Comparison of ENCODE assay signal across 8 cellular contexts in genomic region chr9:72362118-72362531, GRCh38. TPM values are rescaled to one million over a fixed set of nuclear protein-coding genes. Genes with fewer than 3 reads are reported as not detected.
DNase-seq lines count a peak whose midpoint lies in the region; ATAC-seq and TF ChIP-seq lines count a peak whose summit lies in the region.

No MANE protein-coding gene starts in this region.

- H4K20me1 ChIP-seq in Loucy (ENCODE audit: insufficient read depth, low read length, poor library complexity, severe bottlenecking): peaks cover 75% of the 10 kb centered on the region

- H3K9me2 ChIP-seq in Loucy (replicated peaks; ENCODE audit: low read depth, low read length): no peaks in the 10 kb centered on the region

- H3K9me3 ChIP-seq in Loucy (ENCODE audit: insufficient read depth, low read depth, low read length): no peaks in the 10 kb centered on the region
- H3K9me3 ChIP-seq in naive thymus-derived CD4-positive, alpha-beta T cell (ENCODE audit: control insufficient read depth in 2 of 3, low read length in 3 of 3): no peaks in the 10 kb centered on the region

- H3K4me3 Mint-ChIP-seq in naive thymus-derived CD4-positive, alpha-beta T cell: peak overlapping the region; percentile 89 to 99 (median 96)

- H3K9ac ChIP-seq in Loucy (ENCODE audit: low read depth, low read length, poor library complexity, severe bottlenecking): peak overlapping the region; percentile 92

- H3K36me3 Mint-ChIP-seq in naive thymus-derived CD4-positive, alpha-beta T cell: peaks cover 0 to 21% (median 9%) of the 10 kb centered on the region in 5 donors

- no peak for ATAC-seq in naive thymus-derived CD4-positive, alpha-beta T cell
- no peak for ATAC-seq in GM21529 (IDR thresholded peaks at IDR 0.05; ENCODE audit: unreplicated experiment)

- H3K4me2 ChIP-seq in Loucy (ENCODE audit: low read depth, low read length, poor library complexity, severe bottlenecking): peak overlapping the region; percentile 99

- intact Hi-C loops in naive thymus-derived CD4-positive, alpha-beta T cell (cut with micrococcal nuclease): loop anchor here (2.0 to 10.0 kb wide), 5 partner anchors 60 to 1950 kb away; partner anchors contain the start of gene KLF9 (in 1 of the 2)

- CTCF ChIA-PET in BJ (lab: Yijun Ruan, JAX): interaction anchor here (0.9 to 3.1 kb wide), 7 partner anchors 59 to 461 kb away, joined by 3 to 18 read pairs (median 5); no protein-coding TSS in a partner anchor
- CTCF ChIA-PET in naive thymus-derived CD4-positive, alpha-beta T cell (lab: Charles Lee): interaction anchor here (1.2 to 1.5 kb wide), 3 partner anchors 10 to 230 kb away, joined by 4 to 7 read pairs (median 4); no protein-coding TSS in a partner anchor

- H3K36me3 ChIP-seq in BJ (ENCODE audit: control insufficient read depth, insufficient read depth, low read length) (peaks cover 9% of the 10 kb centered on the region; the same call in 1 of the 2 replicates), Loucy (ENCODE audit: insufficient read depth, low read length) (peaks cover 43% of the 10 kb centered on the region)
- peaks cover 0 to 18% (median 0%) of the 10 kb centered on the region in 3 experiments for H3K36me3 ChIP-seq in naive thymus-derived CD4-positive, alpha-beta T cell (ENCODE audit: control insufficient read depth in 2 of 3, insufficient read depth in 3 of 3, low read length in 3 of 3)

- TF ChIP-seq CTCF in BJ (IDR thresholded peaks at IDR 0.05; ENCODE audit: insufficient read depth, low read depth, low read length) (no peak), Loucy (conservative IDR thresholded peaks at IDR 0.05; ENCODE audit: low read length) (no peak)

- peak overlapping the region; percentile 91 for H3K4me3 ChIP-seq in BJ (ENCODE audit: low read depth, low read length)
- H3K4me3 ChIP-seq in Loucy (ENCODE audit: low read length, poor library complexity, severe bottlenecking): peak overlapping the region; percentile 90
- peak overlapping the region; percentile 89 for H3K4me3 ChIP-seq in naive thymus-derived CD4-positive, alpha-beta T cell (ENCODE audit: low read length)

- H3K27ac Mint-ChIP-seq in naive thymus-derived CD4-positive, alpha-beta T cell: peak overlapping the region; percentile 83 to 99 (median 92)

- DNase-seq in BJ (ENCODE audit: low read depth) (no peak), dermis blood vessel endothelial cell (peak; percentile 20), NCI-H526 treated with DMSO at 0.1 percent for 48 hours (lab: John Stamatoyannopoulos, UW) (no peak), occipital lobe (lab: John Stamatoyannopoulos, UW) (no peak), NCI-H82 (lab: John Stamatoyannopoulos, UW) (no peak)
- no peak for DNase-seq in naive thymus-derived CD4-positive, alpha-beta T cell

- no peak overlapping the region for H3K27ac ChIP-seq in naive thymus-derived CD4-positive, alpha-beta T cell (ENCODE audit: low read depth, low read length)

- H3K4me1 ChIP-seq in Loucy (ENCODE audit: insufficient read depth, low read length, poor library complexity, severe bottlenecking): peaks cover 65% of the 10 kb centered on the region
- peaks cover 32 to 35% of the 10 kb centered on the region in 2 donors for H3K4me1 ChIP-seq in naive thymus-derived CD4-positive, alpha-beta T cell (ENCODE audit: control insufficient read depth in 2 of 2, insufficient read depth in 2 of 2, low read length in 2 of 2)

- H3F3A ChIP-seq in Loucy (ENCODE audit: low read depth): no peaks in the 10 kb centered on the region

- peaks cover 40 to 74% (median 70%) of the 10 kb centered on the region in 7 donors for H3K4me1 Mint-ChIP-seq in naive thymus-derived CD4-positive, alpha-beta T cell

- H3K9me3 Mint-ChIP-seq in naive thymus-derived CD4-positive, alpha-beta T cell: peaks cover 0 to 5% (median 0%) of the 10 kb centered on the region in 11 donors

- H3K27me3 Mint-ChIP-seq in naive thymus-derived CD4-positive, alpha-beta T cell: no peaks in the 10 kb centered on the region

- H2AFZ ChIP-seq in Loucy (ENCODE audit: low read length): no peak overlapping the region

- H3K27me3 ChIP-seq in BJ (ENCODE audit: control insufficient read depth, insufficient read depth, low read length) (no peaks in the 10 kb centered on the region), Loucy (ENCODE audit: insufficient read depth, low read length, poor library complexity, severe bottlenecking) (peaks cover 6% of the 10 kb centered on the region)
- H3K27me3 ChIP-seq in naive thymus-derived CD4-positive, alpha-beta T cell (ENCODE audit: control insufficient read depth in 2 of 2, insufficient read depth in 2 of 2, low read length in 2 of 2): no peaks in the 10 kb centered on the region

- POLR2A ChIA-PET in BJ (lab: Charles Lee): interaction anchor here (0.6 to 1.3 kb wide), 9 partner anchors 22 to 263 kb away, joined by 3 to 13 read pairs (median 5); no protein-coding TSS in a partner anchor
- POLR2A ChIA-PET in naive thymus-derived CD4-positive, alpha-beta T cell (lab: Charles Lee): interaction anchor here (0.7 to 1.7 kb wide), 3 partner anchors 20 to 165 kb away, joined by 3 to 5 read pairs (median 3); no protein-coding TSS in a partner anchor

- peaks cover 78% of the 10 kb centered on the region for H3K79me2 ChIP-seq in Loucy (ENCODE audit: insufficient read depth, low read length)

RNA-seq across cellular contexts. Expression of gene ZFAND5, which starts 2.9 kb away (rescaled TPM):
- 172 and 222 TPM in 2 replicates for polyA plus RNA-seq in BJ (2011; rRNA removed)
- 73.6 and 94.0 TPM in 2 replicates for polyA minus RNA-seq in BJ (2011; rRNA and poly(A)+ RNA removed)
- 91.6 and 98.9 TPM in 2 replicates for total RNA-seq in dermis blood vessel endothelial cell
- 100 to 1,000 TPM in 4 of 5 experiments, 10 to 100 TPM in 1; 82.4 to 466 (median 155) TPM for total RNA-seq in naive thymus-derived CD4-positive, alpha-beta T cell
- 10 to 100 TPM; 57.9 to 78.3 TPM for polyA plus RNA-seq in naive thymus-derived CD4-positive, alpha-beta T cell
- total RNA-seq in occipital lobe: 333 TPM
